Comparison of ENCODE assay signal across 10 cellular contexts in genomic region chr16:85335584-85336492, GRCh38.
DNase-seq lines count a peak whose midpoint lies in the region; ATAC-seq, FAIRE-seq and TF ChIP-seq lines count a peak whose summit lies in the region.
"Had no signal": no experiment of that assay in that cellular context is flagged by ENCODE, and none has a peak within 500 bp of the region (broad histone marks: within the 10 kb centered on the region; RNA-seq: fewer than 3 reads in every experiment).

No MANE protein-coding gene starts in this region.

- H3K36me3 Mint-ChIP-seq in natural killer cell: no peaks in the 10 kb centered on the region
- no peaks in the 10 kb centered on the region for H3K36me3 Mint-ChIP-seq in natural killer cell treated with Interleukin-12 subunit alpha and Interleukin-12 subunit beta and Interleukin-15 and Interleukin-18, amount 100 ng/mL, for 72 hours
- no peaks in the 10 kb centered on the region for H3K36me3 Mint-ChIP-seq in activated CD8-positive, alpha-beta T cell treated with anti-CD3 and anti-CD28 coated beads, Interleukin-2, amount 10 ng/mL, durations not matched to agents 7 days and 5 days (ENCODE audit: low read depth)
- no peaks in the 10 kb centered on the region for H3K36me3 Mint-ChIP-seq in type B pancreatic cell
- no peaks in the 10 kb centered on the region for H3K36me3 Mint-ChIP-seq in stimulated activated naive B cell treated with anti-CD40 and anti-IgM and Interleukin-4, amounts not matched to agents 10 μg/mL and 1 μg/mL and 100 μg/mL, for 72 hours

- no peaks in the 10 kb centered on the region for H3K9me3 ChIP-seq in kidney (ENCODE audit: control insufficient read depth in 1 of 2, low read length in 2 of 2)

- no peaks in the 10 kb centered on the region for H3K36me3 ChIP-seq in kidney (ENCODE audit: control insufficient read depth in 1 of 2, insufficient read depth in 2 of 2, low read length in 2 of 2)

- CTCF ChIA-PET in activated CD8-positive, alpha-beta T cell treated with anti-CD3 and anti-CD28 coated beads, Interleukin-2, amount 10 ng/mL, durations not matched to agents 7 days and 5 days (lab: Charles Lee): interaction anchor here (1.4 to 2.3 kb wide), 2 partner anchors 29 to 31 kb away, joined by 10 to 13 read pairs; no protein-coding TSS in a partner anchor

- TF ChIP-seq CTCF in natural killer cell (IDR thresholded peaks at IDR 0.05): no peak
- TF ChIP-seq CTCF in kidney (IDR thresholded peaks at IDR 0.05; ENCODE audit: borderline replicate concordance, extremely low read depth, insufficient read depth): no peak
- no peak for TF ChIP-seq CTCF in type B pancreatic cell (conservative IDR thresholded peaks at IDR 0.05)

- peak overlapping the region; percentile 81 for H3K4me3 Mint-ChIP-seq in natural killer cell
- H3K4me3 Mint-ChIP-seq in natural killer cell treated with Interleukin-12 subunit alpha and Interleukin-12 subunit beta and Interleukin-15 and Interleukin-18, amount 100 ng/mL, for 72 hours: no peak overlapping the region
- H3K4me3 Mint-ChIP-seq in activated CD8-positive, alpha-beta T cell treated with anti-CD3 and anti-CD28 coated beads, Interleukin-2, amount 10 ng/mL, durations not matched to agents 7 days and 5 days: peak overlapping the region; percentile 52
- H3K4me3 Mint-ChIP-seq in type B pancreatic cell: peak overlapping the region; percentile 78
- H3K4me3 Mint-ChIP-seq in stimulated activated naive B cell treated with anti-CD40 and anti-IgM and Interleukin-4, amounts not matched to agents 10 μg/mL and 1 μg/mL and 100 μg/mL, for 72 hours: peak overlapping the region in 1 of 2 donors; percentile 73

- H3K27ac Mint-ChIP-seq in natural killer cell (peak overlapping the region in 1 of 2 donors; percentile 61), type B pancreatic cell (peak overlapping the region; percentile 84)
- H3K27ac Mint-ChIP-seq in natural killer cell treated with Interleukin-12 subunit alpha and Interleukin-12 subunit beta and Interleukin-15 and Interleukin-18, amount 100 ng/mL, for 72 hours: no peak overlapping the region
- peak overlapping the region; percentile 67 for H3K27ac Mint-ChIP-seq in activated CD8-positive, alpha-beta T cell treated with anti-CD3 and anti-CD28 coated beads, Interleukin-2, amount 10 ng/mL, durations not matched to agents 7 days and 5 days
- H3K27ac Mint-ChIP-seq in stimulated activated naive B cell treated with anti-CD40 and anti-IgM and Interleukin-4, amounts not matched to agents 10 μg/mL and 1 μg/mL and 100 μg/mL, for 72 hours: no peak overlapping the region

- intact Hi-C loops in natural killer cell (cut with micrococcal nuclease) (no loop called here), kidney (cut with DNase I) (no loop called here)

- H3K4me1 Mint-ChIP-seq in natural killer cell (peaks cover 5 to 12% of the 10 kb centered on the region in 2 donors), type B pancreatic cell (ENCODE audit: unreplicated experiment) (peaks cover 42% of the 10 kb centered on the region)
- H3K4me1 Mint-ChIP-seq in natural killer cell treated with Interleukin-12 subunit alpha and Interleukin-12 subunit beta and Interleukin-15 and Interleukin-18, amount 100 ng/mL, for 72 hours (ENCODE audit: low read depth in 2 of 2): peaks cover 0 to 2% of the 10 kb centered on the region in 2 donors
- peaks cover 12% of the 10 kb centered on the region for H3K4me1 Mint-ChIP-seq in activated CD8-positive, alpha-beta T cell treated with anti-CD3 and anti-CD28 coated beads, Interleukin-2, amount 10 ng/mL, durations not matched to agents 7 days and 5 days (ENCODE audit: low read depth)
- peaks cover 9 to 11% of the 10 kb centered on the region in 2 donors for H3K4me1 Mint-ChIP-seq in stimulated activated naive B cell treated with anti-CD40 and anti-IgM and Interleukin-4, amounts not matched to agents 10 μg/mL and 1 μg/mL and 100 μg/mL, for 72 hours

- no peak for DNase-seq in natural killer cell
- no peak for DNase-seq in natural killer cell treated with Interleukin-12 subunit alpha and Interleukin-12 subunit beta and Interleukin-15 and Interleukin-18, amount 100 ng/mL, for 72 hours (ENCODE audit: low spot score)
- DNase-seq in activated CD8-positive, alpha-beta T cell treated with anti-CD3 and anti-CD28 coated beads, Interleukin-2, amount 10 ng/mL, durations not matched to agents 7 days and 5 days: no peak
- DNase-seq in kidney: peak; percentile 73
- DNase-seq in type B pancreatic cell (ENCODE audit: extremely low spot score, unreplicated experiment): no peak
- DNase-seq in SW480 (ENCODE audit: low spot score): no peak
- DNase-seq in stimulated activated naive B cell treated with anti-CD40 and anti-IgM and Interleukin-4, amounts not matched to agents 10 μg/mL and 1 μg/mL and 100 μg/mL, for 72 hours: no peak
- DNase-seq: effector CD8-positive, alpha-beta T cell had no signal

- ATAC-seq in natural killer cell: no peak
- ATAC-seq in natural killer cell treated with Interleukin-12 subunit alpha and Interleukin-12 subunit beta and Interleukin-15 and Interleukin-18, amount 100 ng/mL, for 72 hours: no peak
- ATAC-seq in activated CD8-positive, alpha-beta T cell treated with anti-CD3 and anti-CD28 coated beads, Interleukin-2, amount 10 ng/mL, durations not matched to agents 7 days and 5 days: no peak
- ATAC-seq in stimulated activated naive B cell treated with anti-CD40 and anti-IgM and Interleukin-4, amounts not matched to agents 10 μg/mL and 1 μg/mL and 100 μg/mL, for 72 hours (replicated peaks): no peak
- no peak for ATAC-seq in HG03432 (IDR thresholded peaks at IDR 0.05; ENCODE audit: unreplicated experiment)

- peaks cover 7 to 18% of the 10 kb centered on the region in 2 donors for H3K27me3 Mint-ChIP-seq in natural killer cell (ENCODE audit: low read depth in 2 of 2)
- H3K27me3 Mint-ChIP-seq in natural killer cell treated with Interleukin-12 subunit alpha and Interleukin-12 subunit beta and Interleukin-15 and Interleukin-18, amount 100 ng/mL, for 72 hours: peaks cover 16 to 17% of the 10 kb centered on the region in 2 donors
- H3K27me3 Mint-ChIP-seq in activated CD8-positive, alpha-beta T cell treated with anti-CD3 and anti-CD28 coated beads, Interleukin-2, amount 10 ng/mL, durations not matched to agents 7 days and 5 days (ENCODE audit: low read depth): peaks cover 3% of the 10 kb centered on the region
- H3K27me3 Mint-ChIP-seq in type B pancreatic cell: no peaks in the 10 kb centered on the region
- peaks cover 30 to 60% of the 10 kb centered on the region in 2 donors for H3K27me3 Mint-ChIP-seq in stimulated activated naive B cell treated with anti-CD40 and anti-IgM and Interleukin-4, amounts not matched to agents 10 μg/mL and 1 μg/mL and 100 μg/mL, for 72 hours

- H3K4me3 ChIP-seq in kidney (ENCODE audit: low read length in 2 of 2): peak overlapping the region in 1 of 2 donors; percentile 19

- H3K9me3 Mint-ChIP-seq in natural killer cell (no peaks in the 10 kb centered on the region), type B pancreatic cell (no peaks in the 10 kb centered on the region)
- no peaks in the 10 kb centered on the region for H3K9me3 Mint-ChIP-seq in natural killer cell treated with Interleukin-12 subunit alpha and Interleukin-12 subunit beta and Interleukin-15 and Interleukin-18, amount 100 ng/mL, for 72 hours
- H3K9me3 Mint-ChIP-seq in activated CD8-positive, alpha-beta T cell treated with anti-CD3 and anti-CD28 coated beads, Interleukin-2, amount 10 ng/mL, durations not matched to agents 7 days and 5 days (ENCODE audit: insufficient read depth): no peaks in the 10 kb centered on the region
- H3K9me3 Mint-ChIP-seq in stimulated activated naive B cell treated with anti-CD40 and anti-IgM and Interleukin-4, amounts not matched to agents 10 μg/mL and 1 μg/mL and 100 μg/mL, for 72 hours: no peaks in the 10 kb centered on the region

- no peak for FAIRE-seq in kidney (lab: Jason Lieb, UNC)
- FAIRE-seq: D721Med had no signal

- H3K4me1 ChIP-seq in kidney (ENCODE audit: control insufficient read depth in 1 of 2, insufficient read depth in 1 of 2, low read depth in 1 of 2, low read length in 2 of 2): peaks cover 5 to 12% of the 10 kb centered on the region in 2 donors

- peak overlapping the region; percentile 44 to 49 for H3K27ac ChIP-seq in kidney (ENCODE audit: low read depth in 2 of 2, low read length in 2 of 2)

- POLR2A ChIA-PET in activated CD8-positive, alpha-beta T cell treated with anti-CD3 and anti-CD28 coated beads, Interleukin-2, amount 10 ng/mL, durations not matched to agents 7 days and 5 days (lab: Charles Lee): interaction anchor here (0.6 kb wide), 1 partner anchor 9 kb away, joined by 3 read pairs; no protein-coding TSS in a partner anchor

- no peak overlapping the region for H3K9ac ChIP-seq in kidney (ENCODE audit: low read length in 2 of 2)

Comparison
In these comparisons a context has a peak if more than half of its experiments do, and no peak if none do; other contexts are left out.
1. H3K27ac Mint-ChIP-seq: peak in activated CD8-positive, alpha-beta T cell treated with anti-CD3 and anti-CD28 coated beads, Interleukin-2, amount 10 ng/mL, durations not matched to agents 7 days and 5 days (single experiment) and type B pancreatic cell (single experiment); none in natural killer cell treated with Interleukin-12 subunit alpha and Interleukin-12 subunit beta and Interleukin-15 and Interleukin-18, amount 100 ng/mL, for 72 hours (0 of 2) and stimulated activated naive B cell treated with anti-CD40 and anti-IgM and Interleukin-4, amounts not matched to agents 10 μg/mL and 1 μg/mL and 100 μg/mL, for 72 hours (single experiment).